In the genomic region with DNA sequence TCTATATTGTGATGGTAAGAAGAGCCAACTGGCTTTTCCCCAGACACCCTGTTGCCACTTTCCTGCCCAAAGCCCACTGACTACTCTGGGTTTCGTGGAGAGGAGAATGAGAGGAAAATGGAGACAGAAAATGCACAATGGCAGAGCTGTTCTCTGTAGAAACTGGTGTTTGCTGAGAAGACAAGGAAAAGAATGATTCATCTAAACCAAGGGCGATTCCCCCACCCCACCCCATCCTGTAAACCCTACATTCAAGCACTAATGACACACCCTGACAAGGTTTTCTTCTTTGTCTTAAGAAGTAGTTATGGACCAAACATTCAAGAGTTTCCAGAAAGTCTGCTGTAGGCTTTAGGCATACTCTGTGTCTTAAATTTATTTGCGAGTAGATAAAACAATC, we compare ENCODE assay signal across 15 cellular contexts.
DNase-seq lines count a peak whose midpoint lies in the region; ATAC-seq, FAIRE-seq and TF ChIP-seq lines count a peak whose summit lies in the region.
"Had no signal": no experiment of that assay in that cellular context is flagged by ENCODE, and none has a peak within 500 bp of the region (broad histone marks: within the 10 kb centered on the region; RNA-seq: fewer than 3 reads in every experiment).

No MANE protein-coding gene starts in this region.

- TF ChIP-seq CTCF in esophagus squamous epithelium (IDR thresholded peaks at IDR 0.05) (no peak), thyroid gland (IDR thresholded peaks at IDR 0.05) (no peak), kidney (IDR thresholded peaks at IDR 0.05; ENCODE audit: borderline replicate concordance, extremely low read depth, insufficient read depth) (no peak)

- intact Hi-C loops in esophagus squamous epithelium (cut with DNase I) = no loop called here
- intact Hi-C loops in thyroid gland (cut with DNase I) = no loop called here
- intact Hi-C loops in kidney (cut with DNase I) = no loop called here

- H3K27me3 ChIP-seq in esophagus squamous epithelium = no peaks in the 10 kb centered on the region
- no peaks in the 10 kb centered on the region for H3K27me3 ChIP-seq in thyroid gland
- H3K27me3 ChIP-seq: spleen had no signal

- WGBS in esophagus squamous epithelium, 2 donors = 59 to 72% methylated on average over 3 of the region's 3 CpGs
- WGBS in thyroid gland, 2 donors = 89 to 93% methylated on average over 3 of the region's 3 CpGs

- peak; percentile 14 for DNase-seq in T-helper 2 cell treated with Interferon-gamma antibody and Interleukin-4, amounts not matched to agents 5 μg/mL and 100 μg/mL, for 36 hours (ENCODE audit: low spot score)
- DNase-seq in T-helper 2 cell (no peak), activated T-cell treated with anti-CD3 and anti-CD28 coated beads for 4 hours (peak; percentile 19), esophagus squamous epithelium (lab: John Stamatoyannopoulos, UW) (no peak), thyroid gland (no peak), kidney (no peak)
- DNase-seq in stimulated activated effector memory CD8-positive, alpha-beta T cell treated with anti-CD3 and anti-CD28 coated beads, Interleukin-12 subunit alpha, Interleukin-12 subunit beta, amount 100 ng/mL, for 72 hours (ENCODE audit: low spot score in 2 of 2) = no peak
- DNase-seq: aorta, NCI-H526, SHP77, spleen had no signal

- no peak overlapping the region for H3K9ac ChIP-seq in kidney (ENCODE audit: low read length in 2 of 2)

- H3K36me3 ChIP-seq in esophagus squamous epithelium (peaks cover 0 to 28% (median 0%) of the 10 kb centered on the region in 3 donors), thyroid gland (no peaks in the 10 kb centered on the region), kidney (ENCODE audit: control insufficient read depth in 1 of 2, insufficient read depth in 2 of 2, low read length in 2 of 2) (no peaks in the 10 kb centered on the region)

- peak overlapping the region; percentile 61 to 85 (median 78) for H3K27ac ChIP-seq in esophagus squamous epithelium
- peak overlapping the region in 1 of 3 donors; percentile 67 for H3K27ac ChIP-seq in thyroid gland
- H3K27ac ChIP-seq in kidney (ENCODE audit: low read depth in 2 of 2, low read length in 2 of 2) = no peak overlapping the region
- H3K27ac ChIP-seq: 22Rv1 had no signal

- no peaks in the 10 kb centered on the region for H3K27me3 Mint-ChIP-seq in T-helper 2 cell treated with Interferon-gamma antibody and Interleukin-4, amounts not matched to agents 5 μg/mL and 100 μg/mL, for 36 hours (ENCODE audit: low read depth)

- FAIRE-seq in kidney (lab: Jason Lieb, UNC) = no peak

- H3K4me1 ChIP-seq in esophagus squamous epithelium = peaks cover 0 to 29% (median 7%) of the 10 kb centered on the region in 3 donors
- no peaks in the 10 kb centered on the region for H3K4me1 ChIP-seq in thyroid gland
- peaks cover 0 to 6% of the 10 kb centered on the region in 2 donors for H3K4me1 ChIP-seq in kidney (ENCODE audit: control insufficient read depth in 1 of 2, insufficient read depth in 1 of 2, low read depth in 1 of 2, low read length in 2 of 2)

- peaks cover 41% of the 10 kb centered on the region for H3K36me3 Mint-ChIP-seq in T-helper 2 cell treated with Interferon-gamma antibody and Interleukin-4, amounts not matched to agents 5 μg/mL and 100 μg/mL, for 36 hours (ENCODE audit: low read depth)
- no peaks in the 10 kb centered on the region for H3K36me3 Mint-ChIP-seq in stimulated activated effector memory CD8-positive, alpha-beta T cell treated with anti-CD3 and anti-CD28 coated beads, Interleukin-12 subunit alpha, Interleukin-12 subunit beta, amount 100 ng/mL, for 72 hours
- H3K36me3 Mint-ChIP-seq: WTC11 had no signal

- no peak for TF ChIP-seq POLR2A in esophagus squamous epithelium (IDR thresholded peaks at IDR 0.05)
- no peak for TF ChIP-seq POLR2A in thyroid gland (IDR thresholded peaks at IDR 0.05)

- H3K27ac Mint-ChIP-seq in T-helper 2 cell treated with Interferon-gamma antibody and Interleukin-4, amounts not matched to agents 5 μg/mL and 100 μg/mL, for 36 hours = peak overlapping the region; percentile 82
- peak overlapping the region; percentile 36 for H3K27ac Mint-ChIP-seq in stimulated activated effector memory CD8-positive, alpha-beta T cell treated with anti-CD3 and anti-CD28 coated beads, Interleukin-12 subunit alpha, Interleukin-12 subunit beta, amount 100 ng/mL, for 72 hours
- H3K27ac Mint-ChIP-seq: WTC11 had no signal

- H3K4me1 Mint-ChIP-seq in T-helper 2 cell treated with Interferon-gamma antibody and Interleukin-4, amounts not matched to agents 5 μg/mL and 100 μg/mL, for 36 hours (ENCODE audit: low read depth) = peaks cover 35% of the 10 kb centered on the region
- H3K4me1 Mint-ChIP-seq in stimulated activated effector memory CD8-positive, alpha-beta T cell treated with anti-CD3 and anti-CD28 coated beads, Interleukin-12 subunit alpha, Interleukin-12 subunit beta, amount 100 ng/mL, for 72 hours = peaks cover 22% of the 10 kb centered on the region

- H3K9me3 ChIP-seq in esophagus squamous epithelium = no peaks in the 10 kb centered on the region
- no peaks in the 10 kb centered on the region for H3K9me3 ChIP-seq in thyroid gland
- no peaks in the 10 kb centered on the region for H3K9me3 ChIP-seq in kidney (ENCODE audit: control insufficient read depth in 1 of 2, low read length in 2 of 2)
- H3K9me3 ChIP-seq: spleen had no signal

- peak; percentile 83 for ATAC-seq in stimulated activated effector memory CD8-positive, alpha-beta T cell treated with anti-CD3 and anti-CD28 coated beads, Interleukin-12 subunit alpha, Interleukin-12 subunit beta, amount 100 ng/mL, for 72 hours
- no peak for ATAC-seq in HG02885 (IDR thresholded peaks at IDR 0.05; ENCODE audit: poor library complexity, unreplicated experiment)
- ATAC-seq: WTC11 had no signal

- H3K4me3 Mint-ChIP-seq in T-helper 2 cell treated with Interferon-gamma antibody and Interleukin-4, amounts not matched to agents 5 μg/mL and 100 μg/mL, for 36 hours = peak overlapping the region; percentile 39
- no peak overlapping the region for H3K4me3 Mint-ChIP-seq in stimulated activated effector memory CD8-positive, alpha-beta T cell treated with anti-CD3 and anti-CD28 coated beads, Interleukin-12 subunit alpha, Interleukin-12 subunit beta, amount 100 ng/mL, for 72 hours
- H3K4me3 Mint-ChIP-seq: neural crest cell, WTC11 had no signal

- no peaks in the 10 kb centered on the region for H3K9me3 Mint-ChIP-seq in T-helper 2 cell treated with Interferon-gamma antibody and Interleukin-4, amounts not matched to agents 5 μg/mL and 100 μg/mL, for 36 hours
- H3K9me3 Mint-ChIP-seq in stimulated activated effector memory CD8-positive, alpha-beta T cell treated with anti-CD3 and anti-CD28 coated beads, Interleukin-12 subunit alpha, Interleukin-12 subunit beta, amount 100 ng/mL, for 72 hours = no peaks in the 10 kb centered on the region
- H3K9me3 Mint-ChIP-seq: neural crest cell, WTC11 had no signal

- H3K4me3 ChIP-seq in esophagus squamous epithelium = no peak overlapping the region
- no peak overlapping the region for H3K4me3 ChIP-seq in thyroid gland (replicated peaks in 1 of 3)
- H3K4me3 ChIP-seq in kidney (ENCODE audit: low read length in 2 of 2) = no peak overlapping the region
- H3K4me3 ChIP-seq: spleen had no signal

Comparison
In these comparisons a context has a peak if more than half of its experiments do, and no peak if none do; other contexts are left out.
1. DNase-seq: peak in T-helper 2 cell treated with Interferon-gamma antibody and Interleukin-4, amounts not matched to agents 5 μg/mL and 100 μg/mL, for 36 hours (single experiment) and activated T-cell treated with anti-CD3 and anti-CD28 coated beads for 4 hours (single experiment); none in T-helper 2 cell (0 of 5), esophagus squamous epithelium (single experiment), stimulated activated effector memory CD8-positive, alpha-beta T cell treated with anti-CD3 and anti-CD28 coated beads, Interleukin-12 subunit alpha, Interleukin-12 subunit beta, amount 100 ng/mL, for 72 hours (0 of 2), thyroid gland (0 of 2) and kidney (single experiment).
2. H3K27ac ChIP-seq: peak in esophagus squamous epithelium (4 of 4); none in kidney (0 of 2).